ENCODE assay signal across 13 cellular contexts in genomic region chr6:34455831-34456230, GRCh38. TPM values are rescaled to one million over a fixed set of nuclear protein-coding genes. Genes with fewer than 3 reads are reported as not detected.
"Had no signal": no experiment of that assay in that cellular context is flagged by ENCODE, and none has a peak within 500 bp of the region (broad histone marks: within the 10 kb centered on the region; RNA-seq: fewer than 3 reads in every experiment).

No MANE protein-coding gene starts in this region.

- H3K9me3 ChIP-seq: right atrium auricular region had no signal

- H3K4me3 ChIP-seq: dorsolateral prefrontal cortex, esophagus muscularis mucosa, lung, right atrium auricular region, tibial nerve had no signal

- H3K9me3 Mint-ChIP-seq: activated CD4-positive, alpha-beta memory T cell treated with anti-CD3 and anti-CD28 coated beads, Interleukin-2, amount 10 ng/mL, durations not matched to agents 7 days and 5 days; activated T-helper 1 cell treated with anti-CD3 and anti-CD28 coated beads, Interleukin-12 subunit alpha, Interleukin-12 subunit beta, Interleukin-2, Interleukin-4 antibody, amounts not matched to agents 30 ng/mL and 10 ng/mL and 1 ng/mL, durations not matched to agents 14 hours and 24 hours and 36 hours had no signal

- H3K27me3 ChIP-seq: dorsolateral prefrontal cortex, right atrium auricular region, tibial nerve had no signal

- H3K4me1 ChIP-seq: esophagus muscularis mucosa, right atrium auricular region, tibial nerve had no signal

- H3K4me1 Mint-ChIP-seq: activated CD4-positive, alpha-beta memory T cell treated with anti-CD3 and anti-CD28 coated beads, Interleukin-2, amount 10 ng/mL, durations not matched to agents 7 days and 5 days; naive thymus-derived CD4-positive, alpha-beta T cell; stimulated activated effector memory CD8-positive, alpha-beta T cell treated with anti-CD3 and anti-CD28 coated beads, Interleukin-12 subunit alpha, Interleukin-12 subunit beta, amount 100 ng/mL, for 72 hours had no signal

- H3K4me3 Mint-ChIP-seq: activated CD4-positive, alpha-beta memory T cell treated with anti-CD3 and anti-CD28 coated beads, Interleukin-2, amount 10 ng/mL, durations not matched to agents 7 days and 5 days; activated T-helper 1 cell treated with anti-CD3 and anti-CD28 coated beads, Interleukin-12 subunit alpha, Interleukin-12 subunit beta, Interleukin-2, Interleukin-4 antibody, amounts not matched to agents 30 ng/mL and 10 ng/mL and 1 ng/mL, durations not matched to agents 14 hours and 24 hours and 36 hours; naive thymus-derived CD4-positive, alpha-beta T cell; stimulated activated effector memory CD8-positive, alpha-beta T cell treated with anti-CD3 and anti-CD28 coated beads, Interleukin-12 subunit alpha, Interleukin-12 subunit beta, amount 100 ng/mL, for 72 hours had no signal

- ATAC-seq: left cardiac atrium; naive thymus-derived CD4-positive, alpha-beta T cell; stimulated activated effector memory CD8-positive, alpha-beta T cell treated with anti-CD3 and anti-CD28 coated beads, Interleukin-12 subunit alpha, Interleukin-12 subunit beta, amount 100 ng/mL, for 72 hours had no signal

- H3K36me3 ChIP-seq: esophagus muscularis mucosa, right atrium auricular region, tibial nerve had no signal

- H3K27ac Mint-ChIP-seq: activated CD4-positive, alpha-beta memory T cell treated with anti-CD3 and anti-CD28 coated beads, Interleukin-2, amount 10 ng/mL, durations not matched to agents 7 days and 5 days; activated T-helper 1 cell treated with anti-CD3 and anti-CD28 coated beads, Interleukin-12 subunit alpha, Interleukin-12 subunit beta, Interleukin-2, Interleukin-4 antibody, amounts not matched to agents 30 ng/mL and 10 ng/mL and 1 ng/mL, durations not matched to agents 14 hours and 24 hours and 36 hours; naive thymus-derived CD4-positive, alpha-beta T cell; stimulated activated effector memory CD8-positive, alpha-beta T cell treated with anti-CD3 and anti-CD28 coated beads, Interleukin-12 subunit alpha, Interleukin-12 subunit beta, amount 100 ng/mL, for 72 hours had no signal

- H3K27ac ChIP-seq: dorsolateral prefrontal cortex, esophagus muscularis mucosa, right atrium auricular region, tibial nerve had no signal

- DNase-seq: activated CD4-positive, alpha-beta memory T cell treated with anti-CD3 and anti-CD28 coated beads, Interleukin-2, amount 10 ng/mL, durations not matched to agents 7 days and 5 days; activated naive CD4-positive, alpha-beta T cell; dorsolateral prefrontal cortex; left cardiac atrium; naive thymus-derived CD4-positive, alpha-beta T cell; nucleus accumbens; small intestine had no signal

- H3K27me3 Mint-ChIP-seq: activated CD4-positive, alpha-beta memory T cell treated with anti-CD3 and anti-CD28 coated beads, Interleukin-2, amount 10 ng/mL, durations not matched to agents 7 days and 5 days had no signal

- H3K36me3 Mint-ChIP-seq: stimulated activated effector memory CD8-positive, alpha-beta T cell treated with anti-CD3 and anti-CD28 coated beads, Interleukin-12 subunit alpha, Interleukin-12 subunit beta, amount 100 ng/mL, for 72 hours had no signal

RNA-seq across cellular contexts. Expression of gene PACSIN1, which starts 10.0 kb away (rescaled TPM):
- total RNA-seq: activated T-helper 1 cell treated with anti-CD3 and anti-CD28 coated beads, Interleukin-12 subunit alpha, Interleukin-12 subunit beta, Interleukin-2, Interleukin-4 antibody, amounts not matched to agents 30 ng/mL and 10 ng/mL and 1 ng/mL, durations not matched to agents 14 hours and 24 hours and 36 hours had no signal
